1 cellular context compared by ENCODE assay signal in the genomic region with DNA sequence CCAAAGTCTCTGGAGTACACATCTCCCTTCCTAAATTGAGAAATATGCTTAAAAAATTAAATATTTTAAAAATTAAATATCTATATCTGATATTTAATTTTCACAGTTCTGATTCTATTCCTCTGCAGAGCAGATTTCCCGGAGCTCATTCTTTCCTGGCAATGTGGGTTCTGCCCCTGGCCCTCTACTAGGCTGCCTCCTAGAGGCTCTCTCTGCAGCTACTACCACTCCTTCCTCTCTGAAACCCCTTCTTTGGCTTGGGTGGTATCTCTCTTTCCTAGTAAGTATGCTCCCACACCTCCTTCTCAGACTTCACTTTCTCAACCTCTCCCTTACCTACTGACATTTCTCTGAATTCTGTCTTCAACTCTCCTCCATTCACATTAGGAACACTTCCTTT.
TF ChIP-seq lines count a peak whose summit lies in the region.

No MANE protein-coding gene starts in this region.

TF ChIP-seq in WTC11, 78 proteins besides CTCF, POLR2A, EP300 and RAD21 (continued from another document):
- TF ChIP-seq, protein P1, sequence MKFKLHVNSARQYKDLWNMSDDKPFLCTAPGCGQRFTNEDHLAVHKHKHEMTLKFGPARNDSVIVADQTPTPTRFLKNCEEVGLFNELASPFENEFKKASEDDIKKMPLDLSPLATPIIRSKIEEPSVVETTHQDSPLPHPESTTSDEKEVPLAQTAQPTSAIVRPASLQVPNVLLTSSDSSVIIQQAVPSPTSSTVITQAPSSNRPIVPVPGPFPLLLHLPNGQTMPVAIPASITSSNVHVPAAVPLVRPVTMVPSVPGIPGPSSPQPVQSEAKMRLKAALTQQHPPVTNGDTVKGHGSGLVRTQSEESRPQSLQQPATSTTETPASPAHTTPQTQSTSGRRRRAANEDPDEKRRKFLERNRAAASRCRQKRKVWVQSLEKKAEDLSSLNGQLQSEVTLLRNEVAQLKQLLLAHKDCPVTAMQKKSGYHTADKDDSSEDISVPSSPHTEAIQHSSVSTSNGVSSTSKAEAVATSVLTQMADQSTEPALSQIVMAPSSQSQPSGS (CRISPR knock-in tag; IDR thresholded peaks at IDR 0.05; ENCODE audit: borderline replicate concordance, low read depth), result no peak
- TF ChIP-seq ESRRA (CRISPR knock-in tag; IDR thresholded peaks at IDR 0.05; ENCODE audit: borderline replicate concordance) (no peak), SOX15 (CRISPR knock-in tag; IDR thresholded peaks at IDR 0.05) (no peak), JAZF1 (CRISPR knock-in tag; IDR thresholded peaks at IDR 0.05) (no peak), ZNF416 (CRISPR knock-in tag; IDR thresholded peaks at IDR 0.05) (no peak), ZNF263 (CRISPR knock-in tag; IDR thresholded peaks at IDR 0.05; ENCODE audit: low read depth) (no peak)
- TF ChIP-seq, protein P2, sequence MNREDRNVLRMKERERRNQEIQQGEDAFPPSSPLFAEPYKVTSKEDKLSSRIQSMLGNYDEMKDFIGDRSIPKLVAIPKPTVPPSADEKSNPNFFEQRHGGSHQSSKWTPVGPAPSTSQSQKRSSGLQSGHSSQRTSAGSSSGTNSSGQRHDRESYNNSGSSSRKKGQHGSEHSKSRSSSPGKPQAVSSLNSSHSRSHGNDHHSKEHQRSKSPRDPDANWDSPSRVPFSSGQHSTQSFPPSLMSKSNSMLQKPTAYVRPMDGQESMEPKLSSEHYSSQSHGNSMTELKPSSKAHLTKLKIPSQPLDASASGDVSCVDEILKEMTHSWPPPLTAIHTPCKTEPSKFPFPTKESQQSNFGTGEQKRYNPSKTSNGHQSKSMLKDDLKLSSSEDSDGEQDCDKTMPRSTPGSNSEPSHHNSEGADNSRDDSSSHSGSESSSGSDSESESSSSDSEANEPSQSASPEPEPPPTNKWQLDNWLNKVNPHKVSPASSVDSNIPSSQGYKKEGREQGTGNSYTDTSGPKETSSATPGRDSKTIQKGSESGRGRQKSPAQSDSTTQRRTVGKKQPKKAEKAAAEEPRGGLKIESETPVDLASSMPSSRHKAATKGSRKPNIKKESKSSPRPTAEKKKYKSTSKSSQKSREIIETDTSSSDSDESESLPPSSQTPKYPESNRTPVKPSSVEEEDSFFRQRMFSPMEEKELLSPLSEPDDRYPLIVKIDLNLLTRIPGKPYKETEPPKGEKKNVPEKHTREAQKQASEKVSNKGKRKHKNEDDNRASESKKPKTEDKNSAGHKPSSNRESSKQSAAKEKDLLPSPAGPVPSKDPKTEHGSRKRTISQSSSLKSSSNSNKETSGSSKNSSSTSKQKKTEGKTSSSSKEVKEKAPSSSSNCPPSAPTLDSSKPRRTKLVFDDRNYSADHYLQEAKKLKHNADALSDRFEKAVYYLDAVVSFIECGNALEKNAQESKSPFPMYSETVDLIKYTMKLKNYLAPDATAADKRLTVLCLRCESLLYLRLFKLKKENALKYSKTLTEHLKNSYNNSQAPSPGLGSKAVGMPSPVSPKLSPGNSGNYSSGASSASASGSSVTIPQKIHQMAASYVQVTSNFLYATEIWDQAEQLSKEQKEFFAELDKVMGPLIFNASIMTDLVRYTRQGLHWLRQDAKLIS (CRISPR knock-in tag; IDR thresholded peaks at IDR 0.05; ENCODE audit: borderline replicate concordance), result no peak
- TF ChIP-seq, protein P3, sequence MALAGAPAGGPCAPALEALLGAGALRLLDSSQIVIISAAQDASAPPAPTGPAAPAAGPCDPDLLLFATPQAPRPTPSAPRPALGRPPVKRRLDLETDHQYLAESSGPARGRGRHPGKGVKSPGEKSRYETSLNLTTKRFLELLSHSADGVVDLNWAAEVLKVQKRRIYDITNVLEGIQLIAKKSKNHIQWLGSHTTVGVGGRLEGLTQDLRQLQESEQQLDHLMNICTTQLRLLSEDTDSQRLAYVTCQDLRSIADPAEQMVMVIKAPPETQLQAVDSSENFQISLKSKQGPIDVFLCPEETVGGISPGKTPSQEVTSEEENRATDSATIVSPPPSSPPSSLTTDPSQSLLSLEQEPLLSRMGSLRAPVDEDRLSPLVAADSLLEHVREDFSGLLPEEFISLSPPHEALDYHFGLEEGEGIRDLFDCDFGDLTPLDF (CRISPR knock-in tag; IDR thresholded peaks at IDR 0.05), result no peak
- TF ChIP-seq, protein P4, sequence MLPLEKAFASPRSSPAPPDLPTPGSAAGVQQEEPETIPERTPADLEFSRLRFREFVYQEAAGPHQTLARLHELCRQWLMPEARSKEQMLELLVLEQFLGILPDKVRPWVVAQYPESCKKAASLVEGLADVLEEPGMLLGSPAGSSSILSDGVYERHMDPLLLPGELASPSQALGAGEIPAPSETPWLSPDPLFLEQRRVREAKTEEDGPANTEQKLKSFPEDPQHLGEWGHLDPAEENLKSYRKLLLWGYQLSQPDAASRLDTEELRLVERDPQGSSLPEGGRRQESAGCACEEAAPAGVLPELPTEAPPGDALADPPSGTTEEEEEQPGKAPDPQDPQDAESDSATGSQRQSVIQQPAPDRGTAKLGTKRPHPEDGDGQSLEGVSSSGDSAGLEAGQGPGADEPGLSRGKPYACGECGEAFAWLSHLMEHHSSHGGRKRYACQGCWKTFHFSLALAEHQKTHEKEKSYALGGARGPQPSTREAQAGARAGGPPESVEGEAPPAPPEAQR (CRISPR knock-in tag; IDR thresholded peaks at IDR 0.05), result no peak
- TF ChIP-seq, protein P5, sequence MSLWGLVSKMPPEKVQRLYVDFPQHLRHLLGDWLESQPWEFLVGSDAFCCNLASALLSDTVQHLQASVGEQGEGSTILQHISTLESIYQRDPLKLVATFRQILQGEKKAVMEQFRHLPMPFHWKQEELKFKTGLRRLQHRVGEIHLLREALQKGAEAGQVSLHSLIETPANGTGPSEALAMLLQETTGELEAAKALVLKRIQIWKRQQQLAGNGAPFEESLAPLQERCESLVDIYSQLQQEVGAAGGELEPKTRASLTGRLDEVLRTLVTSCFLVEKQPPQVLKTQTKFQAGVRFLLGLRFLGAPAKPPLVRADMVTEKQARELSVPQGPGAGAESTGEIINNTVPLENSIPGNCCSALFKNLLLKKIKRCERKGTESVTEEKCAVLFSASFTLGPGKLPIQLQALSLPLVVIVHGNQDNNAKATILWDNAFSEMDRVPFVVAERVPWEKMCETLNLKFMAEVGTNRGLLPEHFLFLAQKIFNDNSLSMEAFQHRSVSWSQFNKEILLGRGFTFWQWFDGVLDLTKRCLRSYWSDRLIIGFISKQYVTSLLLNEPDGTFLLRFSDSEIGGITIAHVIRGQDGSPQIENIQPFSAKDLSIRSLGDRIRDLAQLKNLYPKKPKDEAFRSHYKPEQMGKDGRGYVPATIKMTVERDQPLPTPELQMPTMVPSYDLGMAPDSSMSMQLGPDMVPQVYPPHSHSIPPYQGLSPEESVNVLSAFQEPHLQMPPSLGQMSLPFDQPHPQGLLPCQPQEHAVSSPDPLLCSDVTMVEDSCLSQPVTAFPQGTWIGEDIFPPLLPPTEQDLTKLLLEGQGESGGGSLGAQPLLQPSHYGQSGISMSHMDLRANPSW (CRISPR knock-in tag; conservative IDR thresholded peaks at IDR 0.05; ENCODE audit: low read depth), result no peak
